In genomic region chr2:230412369-230412706, GRCh38 we compare ENCODE assay signal across 8 cellular contexts. TPM values are rescaled to one million over a fixed set of nuclear protein-coding genes. Genes with fewer than 3 reads are reported as not detected.
DNase-seq lines count a peak whose midpoint lies in the region; ATAC-seq and TF ChIP-seq lines count a peak whose summit lies in the region.

No MANE protein-coding gene starts in this region.

- no peaks in the 10 kb centered on the region for H3K36me3 ChIP-seq in iPS-20b (ENCODE audit: insufficient read depth, low read depth, low read length)
- H3K36me3 ChIP-seq in stomach smooth muscle (ENCODE audit: control insufficient read depth in 2 of 2, insufficient read depth in 2 of 2, low read length in 2 of 2), result no peaks in the 10 kb centered on the region

- H3K36me3 Mint-ChIP-seq in WTC11, result no peaks in the 10 kb centered on the region

- H3K4me1 ChIP-seq in iPS-20b (ENCODE audit: insufficient read depth, low read length) (no peaks in the 10 kb centered on the region; the same call in 1 of the 2 replicates), stomach smooth muscle (ENCODE audit: control insufficient read depth, insufficient read depth, low read length) (peaks cover 39% of the 10 kb centered on the region)

- CTCF ChIA-PET in WTC11 (lab: Charles Lee), result interaction anchor here (1.1 kb wide), 1 partner anchor 344 kb away, joined by 3 read pairs; the partner anchor contains the start of gene SLC16A14

- peaks cover 39% of the 10 kb centered on the region for H3K27me3 Mint-ChIP-seq in WTC11 (ENCODE audit: low read depth)

- no peaks in the 10 kb centered on the region for H3K9me3 ChIP-seq in iPS-20b (ENCODE audit: insufficient read depth, low read depth, low read length)
- H3K9me3 ChIP-seq in stomach smooth muscle (ENCODE audit: control insufficient read depth in 2 of 2, low read length in 2 of 2), result no peaks in the 10 kb centered on the region

- H3K27ac ChIP-seq in iPS-20b (ENCODE audit: low read length) (no peak overlapping the region), stomach smooth muscle (ENCODE audit: low read length) (peak overlapping the region; percentile 79)

- H3K27me3 ChIP-seq in iPS-20b (ENCODE audit: insufficient read depth, low read length), result peaks cover 36% of the 10 kb centered on the region
- H3K27me3 ChIP-seq in stomach smooth muscle (ENCODE audit: control insufficient read depth in 1 of 2, insufficient read depth in 2 of 2, low read length in 2 of 2), result no peaks in the 10 kb centered on the region

- peak overlapping the region; percentile 85 for H3K4me3 Mint-ChIP-seq in WTC11

- no peak overlapping the region for H3K27ac Mint-ChIP-seq in WTC11

- no peak for TF ChIP-seq CTCF in WTC11 (IDR thresholded peaks at IDR 0.05)

- DNase-seq in SIG-M5 treated with dmso at 0.1 percent for 504 hours (lab: John Stamatoyannopoulos, UW; ENCODE audit: unreplicated experiment) (peak; percentile 83), SIG-M5 (lab: John Stamatoyannopoulos, UW) (no peak), WTC11 (ENCODE audit: low spot score) (no peak), NCI-H82 treated with DMSO at 0.1 percent for 48 hours (lab: John Stamatoyannopoulos, UW; ENCODE audit: unreplicated experiment) (no peak), kidney tubule cell (ENCODE audit: low spot score) (no peak)
- DNase-seq in stimulated activated CD8-positive, alpha-beta memory T cell treated with anti-CD3 and anti-CD28 coated beads, Interleukin-4, amount 100 ng/mL, for 48 hours, result no peak

- no peak for ATAC-seq in WTC11

- H3K4me1 Mint-ChIP-seq in WTC11, result peaks cover 11% of the 10 kb centered on the region

- H3K9ac ChIP-seq in iPS-20b (ENCODE audit: low read depth, low read length) (peak overlapping the region; percentile 59; the same call in 1 of the 2 replicates), stomach smooth muscle (ENCODE audit: low read length in 2 of 2) (peak overlapping the region; percentile 77 to 91)

- H3K9me3 Mint-ChIP-seq in WTC11, result 0 out of 2 replicates have a peak, but pooled peaks cover 2% of the 10 kb centered on the region

- POLR2A ChIA-PET in WTC11 (lab: Charles Lee), result no interaction called here

- H3K4me3 ChIP-seq in iPS-20b (ENCODE audit: low read length), result peak overlapping the region; percentile 77; the same call in 1 of the 2 replicates
- H3K4me3 ChIP-seq in stomach smooth muscle (ENCODE audit: low read length in 2 of 2), result peak overlapping the region; percentile 88 to 92

TF ChIP-seq in WTC11, 78 proteins besides CTCF, POLR2A, EP300 and RAD21 (continues in another document):
- TF ChIP-seq GABPB1 (CRISPR knock-in tag; IDR thresholded peaks at IDR 0.05) (no peak), ATF3 (CRISPR knock-in tag; conservative IDR thresholded peaks at IDR 0.05) (no peak), FOXP4 (CRISPR knock-in tag; IDR thresholded peaks at IDR 0.05) (no peak), ZMAT4 (CRISPR knock-in tag; IDR thresholded peaks at IDR 0.05) (no peak), SP1 (CRISPR knock-in tag; conservative IDR thresholded peaks at IDR 0.05) (no peak), STAT6 (CRISPR knock-in tag; conservative IDR thresholded peaks at IDR 0.05; ENCODE audit: low read depth) (no peak), FOXP1 (CRISPR knock-in tag; IDR thresholded peaks at IDR 0.05; ENCODE audit: borderline replicate concordance) (no peak), KAT7 (CRISPR knock-in tag; IDR thresholded peaks at IDR 0.05; ENCODE audit: borderline replicate concordance) (no peak), TEAD4 (CRISPR knock-in tag; IDR thresholded peaks at IDR 0.05) (no peak)
- TF ChIP-seq, protein P1, sequence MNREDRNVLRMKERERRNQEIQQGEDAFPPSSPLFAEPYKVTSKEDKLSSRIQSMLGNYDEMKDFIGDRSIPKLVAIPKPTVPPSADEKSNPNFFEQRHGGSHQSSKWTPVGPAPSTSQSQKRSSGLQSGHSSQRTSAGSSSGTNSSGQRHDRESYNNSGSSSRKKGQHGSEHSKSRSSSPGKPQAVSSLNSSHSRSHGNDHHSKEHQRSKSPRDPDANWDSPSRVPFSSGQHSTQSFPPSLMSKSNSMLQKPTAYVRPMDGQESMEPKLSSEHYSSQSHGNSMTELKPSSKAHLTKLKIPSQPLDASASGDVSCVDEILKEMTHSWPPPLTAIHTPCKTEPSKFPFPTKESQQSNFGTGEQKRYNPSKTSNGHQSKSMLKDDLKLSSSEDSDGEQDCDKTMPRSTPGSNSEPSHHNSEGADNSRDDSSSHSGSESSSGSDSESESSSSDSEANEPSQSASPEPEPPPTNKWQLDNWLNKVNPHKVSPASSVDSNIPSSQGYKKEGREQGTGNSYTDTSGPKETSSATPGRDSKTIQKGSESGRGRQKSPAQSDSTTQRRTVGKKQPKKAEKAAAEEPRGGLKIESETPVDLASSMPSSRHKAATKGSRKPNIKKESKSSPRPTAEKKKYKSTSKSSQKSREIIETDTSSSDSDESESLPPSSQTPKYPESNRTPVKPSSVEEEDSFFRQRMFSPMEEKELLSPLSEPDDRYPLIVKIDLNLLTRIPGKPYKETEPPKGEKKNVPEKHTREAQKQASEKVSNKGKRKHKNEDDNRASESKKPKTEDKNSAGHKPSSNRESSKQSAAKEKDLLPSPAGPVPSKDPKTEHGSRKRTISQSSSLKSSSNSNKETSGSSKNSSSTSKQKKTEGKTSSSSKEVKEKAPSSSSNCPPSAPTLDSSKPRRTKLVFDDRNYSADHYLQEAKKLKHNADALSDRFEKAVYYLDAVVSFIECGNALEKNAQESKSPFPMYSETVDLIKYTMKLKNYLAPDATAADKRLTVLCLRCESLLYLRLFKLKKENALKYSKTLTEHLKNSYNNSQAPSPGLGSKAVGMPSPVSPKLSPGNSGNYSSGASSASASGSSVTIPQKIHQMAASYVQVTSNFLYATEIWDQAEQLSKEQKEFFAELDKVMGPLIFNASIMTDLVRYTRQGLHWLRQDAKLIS (CRISPR knock-in tag; IDR thresholded peaks at IDR 0.05; ENCODE audit: borderline replicate concordance), result no peak
- TF ChIP-seq, protein P2, sequence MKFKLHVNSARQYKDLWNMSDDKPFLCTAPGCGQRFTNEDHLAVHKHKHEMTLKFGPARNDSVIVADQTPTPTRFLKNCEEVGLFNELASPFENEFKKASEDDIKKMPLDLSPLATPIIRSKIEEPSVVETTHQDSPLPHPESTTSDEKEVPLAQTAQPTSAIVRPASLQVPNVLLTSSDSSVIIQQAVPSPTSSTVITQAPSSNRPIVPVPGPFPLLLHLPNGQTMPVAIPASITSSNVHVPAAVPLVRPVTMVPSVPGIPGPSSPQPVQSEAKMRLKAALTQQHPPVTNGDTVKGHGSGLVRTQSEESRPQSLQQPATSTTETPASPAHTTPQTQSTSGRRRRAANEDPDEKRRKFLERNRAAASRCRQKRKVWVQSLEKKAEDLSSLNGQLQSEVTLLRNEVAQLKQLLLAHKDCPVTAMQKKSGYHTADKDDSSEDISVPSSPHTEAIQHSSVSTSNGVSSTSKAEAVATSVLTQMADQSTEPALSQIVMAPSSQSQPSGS (CRISPR knock-in tag; IDR thresholded peaks at IDR 0.05; ENCODE audit: borderline replicate concordance, low read depth), result no peak
- TF ChIP-seq, protein P3, sequence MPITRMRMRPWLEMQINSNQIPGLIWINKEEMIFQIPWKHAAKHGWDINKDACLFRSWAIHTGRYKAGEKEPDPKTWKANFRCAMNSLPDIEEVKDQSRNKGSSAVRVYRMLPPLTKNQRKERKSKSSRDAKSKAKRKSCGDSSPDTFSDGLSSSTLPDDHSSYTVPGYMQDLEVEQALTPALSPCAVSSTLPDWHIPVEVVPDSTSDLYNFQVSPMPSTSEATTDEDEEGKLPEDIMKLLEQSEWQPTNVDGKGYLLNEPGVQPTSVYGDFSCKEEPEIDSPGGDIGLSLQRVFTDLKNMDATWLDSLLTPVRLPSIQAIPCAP (CRISPR knock-in tag; IDR thresholded peaks at IDR 0.05), result no peak

RNA-seq across cellular contexts. Expression of gene SP100, which starts 3.7 kb away (rescaled TPM):
- total RNA-seq in WTC11 (2021), result 0.62 to 1.3 TPM (median 1.2 TPM) in 3 replicates
